1 cellular context compared by ENCODE assay signal in genomic region chr7:127892488-127893314, GRCh38.
TF ChIP-seq lines count a peak whose summit lies in the region.

No MANE protein-coding gene starts in this region.

TF ChIP-seq in K562, 482 proteins besides CTCF, POLR2A, EP300 and RAD21 (continued from another document):
- TF ChIP-seq E2F4 (CRISPR knock-in tag; IDR thresholded peaks at IDR 0.05; ENCODE audit: low read depth) (no peak), ARID1B (IDR thresholded peaks at IDR 0.05) (peak; percentile 98), GATA2 (CRISPR knock-in tag; IDR thresholded peaks at IDR 0.05) (peak; percentile 92), PKNOX1 (IDR thresholded peaks at IDR 0.05) (peak; percentile 81), NCOA1 (IDR thresholded peaks at IDR 0.05; ENCODE audit: low read depth) (0 out of 2 replicates have a peak, but pooled peaks have one; percentile 54), JUND (IDR thresholded peaks at IDR 0.05; ENCODE audit: borderline replicate concordance, low read depth, low read length) (peak; percentile 84), JUND (tag; IDR thresholded peaks at IDR 0.05; ENCODE audit: borderline replicate concordance, low read depth, low read length) (peak; percentile 56; the same call in 1 of the 3 replicates), ZNF444 (CRISPR knock-in tag; IDR thresholded peaks at IDR 0.05) (no peak)
